Comparison of ENCODE assay signal across 22 cellular contexts in the genomic region with DNA sequence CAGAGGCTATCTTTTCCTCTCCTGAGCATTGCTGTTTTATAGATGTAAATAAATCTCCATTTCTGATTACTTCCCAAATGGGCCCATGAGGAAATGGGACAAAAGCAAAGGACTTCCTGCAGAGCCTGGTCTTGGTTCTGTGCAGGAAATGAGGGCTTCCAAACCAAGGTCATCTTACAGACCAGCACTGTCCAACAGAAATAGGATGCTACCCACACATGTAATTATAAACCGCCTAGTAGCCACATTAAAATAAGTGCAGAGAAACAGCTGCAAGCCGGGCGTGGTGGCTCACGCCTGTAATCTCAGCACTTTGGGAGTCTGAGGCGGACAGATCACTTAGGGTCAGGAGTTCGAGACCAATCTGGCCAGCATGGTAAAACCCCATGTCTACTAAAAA.
"Had no signal": no experiment of that assay in that cellular context is flagged by ENCODE, and none has a peak within 500 bp of the region (broad histone marks: within the 10 kb centered on the region; RNA-seq: fewer than 3 reads in every experiment).

No MANE protein-coding gene starts in this region.

- DNase-seq: effector CD4-positive, alpha-beta T cell; endodermal cell; heart left ventricle; hippocampal formation; mucosa of descending colon; nucleus accumbens; ovary; sigmoid colon; small intestine; stimulated activated CD4-positive, alpha-beta T cell treated with anti-CD3 and anti-CD28 coated beads, Interleukin-12 subunit alpha, Interleukin-12 subunit beta, amount 100 ng/mL, for 4 hours; stimulated activated naive CD4-positive, alpha-beta T cell; stomach; substantia nigra; transverse colon had no signal

- H3K36me3 Mint-ChIP-seq: natural killer cell treated with Interleukin-12 subunit alpha and Interleukin-12 subunit beta and Interleukin-15 and Interleukin-18, amount 100 ng/mL, for 72 hours had no signal

- H3K4me3 Mint-ChIP-seq: dendritic cell treated with granulocyte-macrophage colony-stimulating factor and Interleukin-4, amounts not matched to agents 40 ng/mL and 50 ng/mL, for 4 days; endodermal cell; natural killer cell treated with Interleukin-12 subunit alpha and Interleukin-12 subunit beta and Interleukin-15 and Interleukin-18, amount 100 ng/mL, for 72 hours; neural progenitor cell had no signal

- H3K9me3 ChIP-seq: heart left ventricle, mucosa of descending colon, ovary, right atrium auricular region, sigmoid colon, stomach, thoracic aorta, transverse colon had no signal

- H3K27ac Mint-ChIP-seq: dendritic cell treated with granulocyte-macrophage colony-stimulating factor and Interleukin-4, amounts not matched to agents 40 ng/mL and 50 ng/mL, for 4 days; endodermal cell; natural killer cell treated with Interleukin-12 subunit alpha and Interleukin-12 subunit beta and Interleukin-15 and Interleukin-18, amount 100 ng/mL, for 72 hours; neural progenitor cell had no signal

- H3K27me3 Mint-ChIP-seq: dendritic cell treated with granulocyte-macrophage colony-stimulating factor and Interleukin-4, amounts not matched to agents 40 ng/mL and 50 ng/mL, for 4 days; natural killer cell treated with Interleukin-12 subunit alpha and Interleukin-12 subunit beta and Interleukin-15 and Interleukin-18, amount 100 ng/mL, for 72 hours had no signal

- H3K27me3 ChIP-seq: heart left ventricle, neural progenitor cell, ovary, right atrium auricular region, sigmoid colon, stomach, transverse colon had no signal

- H3K4me3 ChIP-seq: heart left ventricle, mucosa of descending colon, neural progenitor cell, ovary, right atrium auricular region, sigmoid colon, stomach, thoracic aorta, transverse colon had no signal

- H3K9ac ChIP-seq: neural progenitor cell had no signal

- H3K4me2 ChIP-seq: neural progenitor cell had no signal

- H3K27ac ChIP-seq: heart left ventricle, neural progenitor cell, ovary, right atrium auricular region, sigmoid colon, stomach, thoracic aorta, transverse colon had no signal

- ATAC-seq: esophagus mucosa; mucosa of descending colon; natural killer cell treated with Interleukin-12 subunit alpha and Interleukin-12 subunit beta and Interleukin-15 and Interleukin-18, amount 100 ng/mL, for 72 hours had no signal

- FAIRE-seq: colon, frontal cortex, small intestine had no signal

- H2AFZ ChIP-seq: neural progenitor cell had no signal

- H3K36me3 ChIP-seq: ovary, right atrium auricular region, sigmoid colon, thoracic aorta, transverse colon had no signal

- H3K9me3 Mint-ChIP-seq: dendritic cell treated with granulocyte-macrophage colony-stimulating factor and Interleukin-4, amounts not matched to agents 40 ng/mL and 50 ng/mL, for 4 days; endodermal cell; natural killer cell treated with Interleukin-12 subunit alpha and Interleukin-12 subunit beta and Interleukin-15 and Interleukin-18, amount 100 ng/mL, for 72 hours; neural progenitor cell had no signal
